ENCODE assay signal across 10 cellular contexts in the genomic region with DNA sequence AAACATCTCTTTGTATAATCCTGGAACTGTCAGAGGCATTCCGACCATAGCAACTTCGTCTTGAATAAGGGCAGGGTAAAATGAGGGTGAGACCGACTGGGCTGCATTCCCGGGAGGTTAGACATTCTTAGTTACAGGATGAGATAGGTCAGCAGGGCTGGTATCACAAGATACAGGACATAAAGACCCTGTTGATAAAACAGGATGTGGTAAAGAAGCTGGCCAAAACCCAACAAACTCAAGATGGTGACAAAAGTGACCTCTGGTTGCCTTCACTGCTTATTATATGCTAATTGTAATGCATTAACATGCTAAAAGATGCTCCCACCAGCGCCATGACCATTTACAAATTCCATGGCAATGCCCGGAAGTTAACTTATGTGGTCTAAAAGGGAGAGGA.
A peak's percentile ranks its signal among the peaks of the same experiment; 100 is the strongest.
DNase-seq lines count a peak whose midpoint lies in the region; ATAC-seq lines count a peak whose summit lies in the region.
"Had no signal": no experiment of that assay in that cellular context is flagged by ENCODE, and none has a peak within 500 bp of the region (broad histone marks: within the 10 kb centered on the region; RNA-seq: fewer than 3 reads in every experiment).

No MANE protein-coding gene starts in this region.

- ATAC-seq in HG03378 (IDR thresholded peaks at IDR 0.05; ENCODE audit: unreplicated experiment) = no peak
- ATAC-seq: left lung had no signal

- peak; percentile 20 for DNase-seq in AG08396 (ENCODE audit: low spot score)
- DNase-seq in HUDEP-2 (lab: John Stamatoyannopoulos, UW; ENCODE audit: unreplicated experiment in 76 of 76) = peak in 73 of 76 experiments; percentile 11 to 93 (median 71)
- DNase-seq in amniotic epithelial cell (ENCODE audit: low read depth) = peak; percentile 81
- peak; percentile 89 for DNase-seq in iris pigment epithelial cell (ENCODE audit: low read depth)
- no peak for DNase-seq in DMS153 (lab: John Stamatoyannopoulos, UW)
- DNase-seq in activated CD8-positive, alpha-beta memory T cell treated with anti-CD3 and anti-CD28 coated beads, Interleukin-2, amount 50 U/mL, for 4 hours = no peak
- no peak for DNase-seq in NCI-H146 treated with DMSO at 0.1 percent for 48 hours (lab: John Stamatoyannopoulos, UW; ENCODE audit: unreplicated experiment)
- DNase-seq: left lung, NCI-H2029 treated with DMSO at 0.1 percent for 48 hours had no signal

Comparison
In these comparisons a context has a peak if more than half of its experiments do, and no peak if none do; other contexts are left out.
1. DNase-seq: peak in AG08396 (single experiment), HUDEP-2 (73 of 76), amniotic epithelial cell (single experiment) and iris pigment epithelial cell (single experiment); none in DMS153 (single experiment), activated CD8-positive, alpha-beta memory T cell treated with anti-CD3 and anti-CD28 coated beads, Interleukin-2, amount 50 U/mL, for 4 hours (single experiment) and NCI-H146 treated with DMSO at 0.1 percent for 48 hours (single experiment).